In genomic region chr2:85164145-85164559, GRCh38 we compare ENCODE assay signal across 1 cellular context.
TF ChIP-seq lines count a peak whose summit lies in the region.

No MANE protein-coding gene starts in this region.

TF ChIP-seq in HepG2, 621 proteins besides CTCF, POLR2A, EP300 and RAD21:
- no peak for TF ChIP-seq NR2F6 (IDR thresholded peaks at IDR 0.05)
- 0 out of 2 replicates have a peak, but pooled peaks have one; percentile 36 for TF ChIP-seq NR2F6 (CRISPR knock-in tag; IDR thresholded peaks at IDR 0.05)
- TF ChIP-seq ZFP91 (CRISPR knock-in tag; IDR thresholded peaks at IDR 0.05; ENCODE audit: borderline replicate concordance), result no peak
- TF ChIP-seq SOX6 (IDR thresholded peaks at IDR 0.05), result no peak
- TF ChIP-seq SOX6 (CRISPR knock-in tag; IDR thresholded peaks at IDR 0.05), result peak; percentile 31; the same call in 1 of the 2 replicates
- TF ChIP-seq TFAP4 (IDR thresholded peaks at IDR 0.05; ENCODE audit: borderline replicate concordance, low read depth), result peak; percentile 31; the same call in 1 of the 2 replicates
- TF ChIP-seq CEBPG (CRISPR knock-in tag; IDR thresholded peaks at IDR 0.05), result peak; percentile 20; the same call in 1 of the 2 replicates
- peak; percentile 34; the same call in 1 of the 2 replicates for TF ChIP-seq STAG1 (CRISPR knock-in tag; IDR thresholded peaks at IDR 0.05)
- peak; percentile 54; the same call in 1 of the 2 replicates for TF ChIP-seq NR2C2 (CRISPR knock-in tag; IDR thresholded peaks at IDR 0.05; ENCODE audit: borderline replicate concordance)
- TF ChIP-seq CBX1 (IDR thresholded peaks at IDR 0.05; ENCODE audit: low read depth), result no peak
- peak; percentile 90 for TF ChIP-seq ZNF574 (CRISPR knock-in tag; IDR thresholded peaks at IDR 0.05)
